3 cellular contexts compared by ENCODE assay signal in the genomic region with DNA sequence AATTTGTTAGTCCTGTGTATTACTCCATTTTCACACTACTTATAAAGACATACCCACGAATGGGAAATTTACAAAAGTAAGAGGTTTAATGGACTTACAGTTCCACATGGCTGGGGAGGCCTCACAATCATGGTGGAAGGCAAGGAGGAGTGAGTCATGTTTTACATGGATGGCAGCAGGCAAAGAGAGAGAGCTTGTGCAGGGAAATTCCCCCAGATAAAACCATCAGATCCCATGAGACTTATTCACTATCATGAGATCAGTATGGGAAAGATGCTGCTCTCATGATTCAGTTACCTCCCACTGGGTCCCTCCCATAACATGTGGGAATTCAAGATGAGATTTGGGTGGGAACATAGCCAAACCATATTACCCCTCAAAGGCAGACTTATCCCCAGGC. TPM values are rescaled to one million over a fixed set of nuclear protein-coding genes. Genes with fewer than 3 reads are reported as not detected.
"Had no signal": no experiment of that assay in that cellular context is flagged by ENCODE, and none has a peak within 500 bp of the region (broad histone marks: within the 10 kb centered on the region; RNA-seq: fewer than 3 reads in every experiment).

No MANE protein-coding gene starts in this region.

RNA-seq across cellular contexts. Expression of gene RAD54L, which starts 8.7 kb away (rescaled TPM):
- total RNA-seq: ascending aorta had no signal

RNA-seq across cellular contexts. Expression of gene LURAP1, which starts 35.7 kb away (rescaled TPM):
- total RNA-seq: activated CD8-positive, alpha-beta memory T cell treated with anti-CD3 and anti-CD28 coated beads, Interleukin-2, amount 10 ng/mL, durations not matched to agents 7 days and 5 days; natural killer cell had no signal
